19 cellular contexts compared by ENCODE assay signal in the genomic region with DNA sequence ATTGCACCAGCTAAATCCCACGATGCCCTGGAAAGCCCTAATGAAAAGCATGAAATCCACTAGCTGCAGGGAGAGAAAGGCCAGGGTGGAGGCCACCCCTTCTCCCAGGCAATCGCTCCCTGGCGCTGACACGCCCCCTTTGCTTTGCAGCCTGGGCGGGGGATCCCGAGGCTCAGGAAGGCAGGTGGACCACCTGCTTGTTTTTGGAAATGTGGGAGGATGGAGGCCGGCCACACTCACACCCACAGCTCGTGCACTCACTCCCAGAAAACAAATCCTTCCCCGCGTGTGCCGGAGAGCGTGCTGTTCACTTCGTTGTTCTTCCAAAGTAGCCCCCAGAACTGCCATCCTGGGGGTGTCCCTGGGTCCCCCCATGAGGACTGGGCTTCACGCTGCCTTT. TPM values are rescaled to one million over a fixed set of nuclear protein-coding genes. Genes with fewer than 3 reads are reported as not detected.
"Had no signal": no experiment of that assay in that cellular context is flagged by ENCODE, and none has a peak within 500 bp of the region (broad histone marks: within the 10 kb centered on the region; RNA-seq: fewer than 3 reads in every experiment).

No MANE protein-coding gene starts in this region.

- H3K27ac ChIP-seq: epithelial cell of prostate, esophagus muscularis mucosa, gastroesophageal sphincter, neutrophil, right atrium auricular region, suprapubic skin, thyroid gland had no signal

- H3K4me2 ChIP-seq: smooth muscle cell had no signal

- H3K4me3 ChIP-seq: esophagus muscularis mucosa, gastroesophageal sphincter, right atrium auricular region, smooth muscle cell, suprapubic skin, thyroid gland had no signal

- DNase-seq: effector memory CD4-positive, alpha-beta T cell; glutamatergic neuron; left colon; mesendoderm; naive B cell; nephron progenitor cell; stimulated activated CD4-positive, alpha-beta T cell treated with anti-CD3 and anti-CD28 coated beads, Interleukin-2, amount 100 ng/mL, for 48 hours; stimulated activated CD8-positive, alpha-beta memory T cell treated with anti-CD3 and anti-CD28 coated beads, Interleukin-4, amount 100 ng/mL, for 48 hours; stimulated activated naive CD8-positive, alpha-beta T cell treated with anti-CD3 and anti-CD28 coated beads, Interleukin-15, Interleukin-2, amounts not matched to agents 100 U/mL and 50 U/mL, for 24 hours; thyroid gland had no signal

- H3K4me3 Mint-ChIP-seq: naive B cell; nephron progenitor cell; stimulated activated effector memory CD8-positive, alpha-beta T cell treated with anti-CD3 and anti-CD28 coated beads, Interleukin-12 subunit alpha, Interleukin-12 subunit beta, amount 100 ng/mL, for 72 hours; type B pancreatic cell had no signal

- H3K36me3 Mint-ChIP-seq: stimulated activated effector memory CD8-positive, alpha-beta T cell treated with anti-CD3 and anti-CD28 coated beads, Interleukin-12 subunit alpha, Interleukin-12 subunit beta, amount 100 ng/mL, for 72 hours; type B pancreatic cell had no signal

- H3K27me3 ChIP-seq: gastroesophageal sphincter, neutrophil, right atrium auricular region, thyroid gland had no signal

- ATAC-seq: gastroesophageal sphincter; left colon; stimulated activated effector memory CD8-positive, alpha-beta T cell treated with anti-CD3 and anti-CD28 coated beads, Interleukin-12 subunit alpha, Interleukin-12 subunit beta, amount 100 ng/mL, for 72 hours; stimulated activated naive CD8-positive, alpha-beta T cell treated with anti-CD3 and anti-CD28 coated beads, Interleukin-15, Interleukin-2, amounts not matched to agents 100 U/mL and 50 U/mL, for 24 hours had no signal

- H3K9me3 Mint-ChIP-seq: stimulated activated effector memory CD8-positive, alpha-beta T cell treated with anti-CD3 and anti-CD28 coated beads, Interleukin-12 subunit alpha, Interleukin-12 subunit beta, amount 100 ng/mL, for 72 hours; type B pancreatic cell had no signal

- H3K36me3 ChIP-seq: neutrophil, right atrium auricular region, suprapubic skin, thyroid gland had no signal

- H3K27ac Mint-ChIP-seq: naive B cell; nephron progenitor cell; stimulated activated effector memory CD8-positive, alpha-beta T cell treated with anti-CD3 and anti-CD28 coated beads, Interleukin-12 subunit alpha, Interleukin-12 subunit beta, amount 100 ng/mL, for 72 hours; type B pancreatic cell had no signal

- H3K9me3 ChIP-seq: esophagus muscularis mucosa, gastroesophageal sphincter, neutrophil, right atrium auricular region, suprapubic skin, thyroid gland had no signal

- H3K4me1 Mint-ChIP-seq: naive B cell; stimulated activated effector memory CD8-positive, alpha-beta T cell treated with anti-CD3 and anti-CD28 coated beads, Interleukin-12 subunit alpha, Interleukin-12 subunit beta, amount 100 ng/mL, for 72 hours had no signal

RNA-seq across cellular contexts. Expression of a gene that starts 54.6 kb away (rescaled TPM):
- total RNA-seq: smooth muscle cell had no signal
